8 cellular contexts compared by ENCODE assay signal in genomic region chr1:100036718-100037664, GRCh38.
DNase-seq lines count a peak whose midpoint lies in the region; ATAC-seq and TF ChIP-seq lines count a peak whose summit lies in the region.

No MANE protein-coding gene starts in this region.

- H3K27me3 ChIP-seq in CD4-positive, alpha-beta memory T cell (ENCODE audit: insufficient read depth, low read length): no peaks in the 10 kb centered on the region
- no peaks in the 10 kb centered on the region for H3K27me3 ChIP-seq in GM23338 (ENCODE audit: insufficient read depth)
- no peaks in the 10 kb centered on the region for H3K27me3 ChIP-seq in PC-9 (ENCODE audit: insufficient read depth, low read depth)
- no peaks in the 10 kb centered on the region for H3K27me3 ChIP-seq in aorta (ENCODE audit: control insufficient read depth in 1 of 2, insufficient read depth in 2 of 2, low read length in 1 of 2)

- H3K79me2 ChIP-seq in GM23338 (replicated peaks; ENCODE audit: insufficient read depth): peaks cover 61% of the 10 kb centered on the region
- peaks cover 71% of the 10 kb centered on the region for H3K79me2 ChIP-seq in PC-9 (ENCODE audit: low read depth)

- peak in 1 of 5 donors; percentile 39 for DNase-seq in CD4-positive, alpha-beta memory T cell
- peak; percentile 14 for DNase-seq in GM23338 (ENCODE audit: low spot score)
- DNase-seq in PC-9: peak; percentile 24 to 86
- DNase-seq in aorta: no peak
- DNase-seq in NCI-H1436 treated with DMSO at 0.1 percent for 48 hours (lab: John Stamatoyannopoulos, UW): no peak

- peak overlapping the region; percentile 43 to 75 for H3K4me3 ChIP-seq in CD4-positive, alpha-beta memory T cell (ENCODE audit: low read length in 2 of 2)
- H3K4me3 ChIP-seq in GM23338 (peak overlapping the region; percentile 69), PC-9 (peak overlapping the region; percentile 90), mesodermal cell (ENCODE audit: extremely low read depth, insufficient read depth, low read length, poor library complexity, severe bottlenecking) (peak overlapping the region; percentile 92), aorta (ENCODE audit: low read length in 2 of 2) (peak overlapping the region; percentile 60 to 68)

- H3K4me2 ChIP-seq in GM23338 (peak overlapping the region; percentile 84), PC-9 (peak overlapping the region; percentile 93)

- H3K36me3 ChIP-seq in CD4-positive, alpha-beta memory T cell (ENCODE audit: insufficient read depth, low read length): no peaks in the 10 kb centered on the region
- H3K36me3 ChIP-seq in GM23338 (ENCODE audit: insufficient read depth): no peaks in the 10 kb centered on the region
- H3K36me3 ChIP-seq in PC-9 (ENCODE audit: low read depth): no peaks in the 10 kb centered on the region
- H3K36me3 ChIP-seq in mesodermal cell (ENCODE audit: control insufficient read depth, insufficient read depth, low read length): no peaks in the 10 kb centered on the region
- no peaks in the 10 kb centered on the region for H3K36me3 ChIP-seq in aorta (ENCODE audit: control insufficient read depth in 1 of 2, insufficient read depth in 2 of 2, low read length in 1 of 2)

- BruUV-seq in PC-9 (replicated peaks; lab: Mats Ljungman, UMichigan): TSS peak; percentile 90

- POLR2A ChIA-PET in CD4-positive, alpha-beta memory T cell (lab: Charles Lee; ENCODE audit: partially characterized antibody): interaction anchor here (0.7 to 3.7 kb wide), 12 partner anchors 8 to 860 kb away, joined by 3 to 41 read pairs (median 6); partner anchors contain the start of genes DBT, RTCA, SASS6 and SLC35A3
- POLR2A ChIA-PET in PC-9 (lab: Charles Lee; ENCODE audit: unreplicated experiment): interaction anchor here (0.5 to 0.6 kb wide), 3 partner anchors 11 to 223 kb away, joined by 3 to 15 read pairs (median 8); no protein-coding TSS in a partner anchor

- H3K36me3 Mint-ChIP-seq in CD4-positive, alpha-beta memory T cell: peaks cover 0 to 12% of the 10 kb centered on the region in 2 donors
- peaks cover 8% of the 10 kb centered on the region for H3K36me3 Mint-ChIP-seq in GM23338 (ENCODE audit: low read depth)
- H3K36me3 Mint-ChIP-seq in dendritic cell treated with granulocyte-macrophage colony-stimulating factor and Interleukin-4, amounts not matched to agents 40 ng/mL and 50 ng/mL, for 4 days (ENCODE audit: low read depth): peaks cover 15% of the 10 kb centered on the region

- H4K20me1 ChIP-seq in GM23338 (replicated peaks; ENCODE audit: insufficient read depth): peaks cover 10% of the 10 kb centered on the region
- peaks cover 19% of the 10 kb centered on the region for H4K20me1 ChIP-seq in PC-9 (ENCODE audit: insufficient read depth)

- no peaks in the 10 kb centered on the region for H3K27me3 Mint-ChIP-seq in CD4-positive, alpha-beta memory T cell
- peaks cover 8% of the 10 kb centered on the region for H3K27me3 Mint-ChIP-seq in GM23338 (ENCODE audit: insufficient read depth, low read depth, poor library complexity)
- H3K27me3 Mint-ChIP-seq in dendritic cell treated with granulocyte-macrophage colony-stimulating factor and Interleukin-4, amounts not matched to agents 40 ng/mL and 50 ng/mL, for 4 days: no peaks in the 10 kb centered on the region

- no peak for TF ChIP-seq CTCF in GM23338 (conservative IDR thresholded peaks at IDR 0.05; ENCODE audit: low read depth in 2 of 2)
- no peak for TF ChIP-seq CTCF in PC-9 (conservative IDR thresholded peaks at IDR 0.05)

- peaks cover 0 to 2% (median 0%) of the 10 kb centered on the region in 8 donors for H3K9me3 Mint-ChIP-seq in CD4-positive, alpha-beta memory T cell
- H3K9me3 Mint-ChIP-seq in GM23338: no peaks in the 10 kb centered on the region
- no peaks in the 10 kb centered on the region for H3K9me3 Mint-ChIP-seq in dendritic cell treated with granulocyte-macrophage colony-stimulating factor and Interleukin-4, amounts not matched to agents 40 ng/mL and 50 ng/mL, for 4 days

- H3K4me1 Mint-ChIP-seq in CD4-positive, alpha-beta memory T cell: peaks cover 25 to 55% (median 36%) of the 10 kb centered on the region in 4 donors
- peaks cover 22% of the 10 kb centered on the region for H3K4me1 Mint-ChIP-seq in GM23338
- H3K4me1 Mint-ChIP-seq in dendritic cell treated with granulocyte-macrophage colony-stimulating factor and Interleukin-4, amounts not matched to agents 40 ng/mL and 50 ng/mL, for 4 days (ENCODE audit: low read depth): peaks cover 25% of the 10 kb centered on the region

- H3K9me2 ChIP-seq in GM23338 (ENCODE audit: insufficient read depth): no peaks in the 10 kb centered on the region
- H3K9me2 ChIP-seq in PC-9 (ENCODE audit: insufficient read depth): no peaks in the 10 kb centered on the region

- peak overlapping the region; percentile 98 to 100 (median 99) for H3K27ac Mint-ChIP-seq in CD4-positive, alpha-beta memory T cell
- H3K27ac Mint-ChIP-seq in GM23338: peak overlapping the region; percentile 100
- H3K27ac Mint-ChIP-seq in dendritic cell treated with granulocyte-macrophage colony-stimulating factor and Interleukin-4, amounts not matched to agents 40 ng/mL and 50 ng/mL, for 4 days: peak overlapping the region; percentile 90

- H2AFZ ChIP-seq in GM23338 (peak overlapping the region; percentile 70; the same call in 1 of the 2 replicates), PC-9 (peak overlapping the region; percentile 87)

- CTCF ChIA-PET in CD4-positive, alpha-beta memory T cell (lab: Charles Lee; ENCODE audit: partially characterized antibody): interaction anchor here (0.9 to 1.5 kb wide), 4 partner anchors 29 to 231 kb away, joined by 3 to 8 read pairs (median 3); partner anchors contain the start of gene SLC35A3
- CTCF ChIA-PET in PC-9 (lab: Charles Lee): interaction anchor here (0.6 to 0.7 kb wide), 2 partner anchors 47 to 116 kb away, joined by 3 read pairs; no protein-coding TSS in a partner anchor

- ATAC-seq in GM23338 (peak; percentile 8), aorta (ENCODE audit: low FRiP score) (no peak), HG02840 (IDR thresholded peaks at IDR 0.05; ENCODE audit: low FRiP score, unreplicated experiment) (no peak)

- H3K4me1 ChIP-seq in CD4-positive, alpha-beta memory T cell (ENCODE audit: insufficient read depth, low read length): peaks cover 38% of the 10 kb centered on the region
- H3K4me1 ChIP-seq in GM23338 (ENCODE audit: insufficient read depth) (peaks cover 16% of the 10 kb centered on the region), PC-9 (replicated peaks; ENCODE audit: insufficient read depth) (peaks cover 33% of the 10 kb centered on the region), mesodermal cell (ENCODE audit: control insufficient read depth, insufficient read depth, low read length, poor library complexity, severe bottlenecking) (peaks cover 3% of the 10 kb centered on the region), aorta (ENCODE audit: control insufficient read depth in 1 of 2, insufficient read depth in 2 of 2, low read length in 2 of 2) (peaks cover 0 to 6% of the 10 kb centered on the region in 2 donors)

- WGBS in mesodermal cell (ENCODE audit: insufficient coverage in 2 of 2), 2 experiments: 29 to 32% methylated on average over 7 of the region's 11 CpGs
- 26 to 29% methylated on average over 11 of the region's 11 CpGs for WGBS in aorta, 2 donors

- intact Hi-C loops in CD4-positive, alpha-beta memory T cell (cut with micrococcal nuclease): loop anchor here (5.0 to 10.0 kb wide), 5 partner anchors 210 to 1228 kb away; partner anchors contain the start of genes DBT, RTCA and SLC30A7
- intact Hi-C loops in PC-9 (cut with micrococcal nuclease; ENCODE audit: unreplicated experiment) (loop anchor here (5.0 kb wide), 1 partner anchor 70 kb away; the partner anchor contains the start of gene SLC35A3), aorta (cut with DNase I) (no loop called here)
- intact Hi-C loops in dendritic cell treated with granulocyte-macrophage colony-stimulating factor and Interleukin-4, amounts not matched to agents 40 ng/mL and 50 ng/mL, for 4 days (cut with micrococcal nuclease): loop anchor here (2.0 to 10.0 kb wide), 2 partner anchors 66 to 858 kb away; partner anchors contain the start of genes EXTL2 and SLC30A7

- no peaks in the 10 kb centered on the region for H3F3A ChIP-seq in GM23338 (replicated peaks; ENCODE audit: low read depth)
- peaks cover 5% of the 10 kb centered on the region for H3F3A ChIP-seq in PC-9 (ENCODE audit: insufficient read depth, low read depth)

- peak overlapping the region; percentile 99 for H3K27ac ChIP-seq in CD4-positive, alpha-beta memory T cell (ENCODE audit: low read depth, low read length)
- H3K27ac ChIP-seq in GM23338 (ENCODE audit: low read depth) (peak overlapping the region; percentile 92), PC-9 (peak overlapping the region; percentile 84), mesodermal cell (ENCODE audit: low read depth, low read length, severe bottlenecking) (peak overlapping the region; percentile 96), aorta (ENCODE audit: low read depth in 1 of 2, low read length in 2 of 2) (peak overlapping the region in 1 of 2 donors; percentile 49)

- H3K4me3 Mint-ChIP-seq in CD4-positive, alpha-beta memory T cell: peak overlapping the region; percentile 91 to 100 (median 96)
- peak overlapping the region; percentile 91 for H3K4me3 Mint-ChIP-seq in GM23338
- peak overlapping the region; percentile 84 for H3K4me3 Mint-ChIP-seq in dendritic cell treated with granulocyte-macrophage colony-stimulating factor and Interleukin-4, amounts not matched to agents 40 ng/mL and 50 ng/mL, for 4 days

- no peaks in the 10 kb centered on the region for H3K9me3 ChIP-seq in CD4-positive, alpha-beta memory T cell (ENCODE audit: control insufficient read depth in 1 of 2, low read length in 2 of 2)
- H3K9me3 ChIP-seq in PC-9 (ENCODE audit: insufficient read depth, low read depth): no peaks in the 10 kb centered on the region
- H3K9me3 ChIP-seq in mesodermal cell (ENCODE audit: control insufficient read depth, low read length): no peaks in the 10 kb centered on the region
- H3K9me3 ChIP-seq in aorta (ENCODE audit: control insufficient read depth, low read length): no peaks in the 10 kb centered on the region

TF ChIP-seq in GM23338, 12 proteins besides CTCF, POLR2A, EP300 and RAD21 (continues in another document):
- no peak for TF ChIP-seq STAT1 (IDR thresholded peaks at IDR 0.05; ENCODE audit: unreplicated experiment)
- TF ChIP-seq EZH2phosphoT487 (IDR thresholded peaks at IDR 0.05; ENCODE audit: unreplicated experiment): no peak
- no peak for TF ChIP-seq JUNB (IDR thresholded peaks at IDR 0.05; ENCODE audit: unreplicated experiment)

Comparison
In these comparisons a context has a peak if more than half of its experiments do, and no peak if none do; other contexts are left out.
1. DNase-seq: peak in GM23338 (single experiment) and PC-9 (2 of 2); none in aorta (0 of 2) and NCI-H1436 treated with DMSO at 0.1 percent for 48 hours (single experiment).
2. intact Hi-C loops: an anchor here in CD4-positive, alpha-beta memory T cell (5.0 to 10.0 kb wide), PC-9 (5.0 kb wide) and dendritic cell treated with granulocyte-macrophage colony-stimulating factor and Interleukin-4, amounts not matched to agents 40 ng/mL and 50 ng/mL, for 4 days (2.0 to 10.0 kb wide); none called in aorta.
3. Peak in every context shown above with its lines, with median percentiles within 50 percentile points of each other: H3K4me3 ChIP-seq, H3K27ac Mint-ChIP-seq and H3K4me3 Mint-ChIP-seq.